ENCODE assay signal across 13 cellular contexts in genomic region chr12:53770281-53770680, GRCh38. TPM values are rescaled to one million over a fixed set of nuclear protein-coding genes. Genes with fewer than 3 reads are reported as not detected.
DNase-seq lines count a peak whose midpoint lies in the region; ATAC-seq and TF ChIP-seq lines count a peak whose summit lies in the region.
"Had no signal": no experiment of that assay in that cellular context is flagged by ENCODE, and none has a peak within 500 bp of the region (broad histone marks: within the 10 kb centered on the region; RNA-seq: fewer than 3 reads in every experiment).

No MANE protein-coding gene starts in this region.

- no peaks in the 10 kb centered on the region for H3K9me3 ChIP-seq in RWPE2 (ENCODE audit: severe bottlenecking)
- no peaks in the 10 kb centered on the region for H3K9me3 ChIP-seq in skeletal muscle satellite cell (replicated peaks; ENCODE audit: low read length)

- H3K36me3 ChIP-seq in RWPE2 (ENCODE audit: low read depth) (no peaks in the 10 kb centered on the region), skeletal muscle satellite cell (ENCODE audit: insufficient read depth, low read length) (no peaks in the 10 kb centered on the region)

- peak overlapping the region; percentile 69 for H3K4me2 ChIP-seq in skeletal muscle satellite cell (ENCODE audit: low read length)

- peak; percentile 94 for DNase-seq in GM04504 (ENCODE audit: low read depth)
- no peak for DNase-seq in RWPE2 (ENCODE audit: low spot score)
- peak; percentile 81 for DNase-seq in fibroblast of gingiva (ENCODE audit: low read depth)
- DNase-seq in G401 (ENCODE audit: low spot score) = no peak
- no peak for DNase-seq in DMS79 treated with DMSO at 0.1 percent for 48 hours (lab: John Stamatoyannopoulos, UW)
- no peak for DNase-seq in NCI-H2029 (lab: John Stamatoyannopoulos, UW)
- DNase-seq: Calu3; effector CD8-positive, alpha-beta T cell; NCI-H524 treated with DMSO at 0.1 percent for 48 hours; retina; Right ventricle myocardium superior had no signal

- in situ Hi-C loops in G401 (cut with HindIII; ENCODE audit: low sequenced_read_pairs) = no loop called here

- H3K27ac ChIP-seq in RWPE2 (ENCODE audit: poor library complexity, severe bottlenecking) = peak overlapping the region; percentile 93
- H3K27ac ChIP-seq: HL-60 had no signal

- H3K4me3 ChIP-seq in RWPE2 (ENCODE audit: severe bottlenecking) = no peak overlapping the region
- H3K4me3 ChIP-seq in skeletal muscle satellite cell (ENCODE audit: low read length) = peak overlapping the region; percentile 32

- H3K27me3 ChIP-seq in RWPE2 (ENCODE audit: insufficient read depth, poor library complexity, severe bottlenecking) (no peaks in the 10 kb centered on the region), skeletal muscle satellite cell (ENCODE audit: control insufficient read depth, insufficient read depth, low read length) (no peaks in the 10 kb centered on the region)

- peak overlapping the region; percentile 70 for H3K9ac ChIP-seq in skeletal muscle satellite cell (ENCODE audit: low read depth, low read length)

- no peak for TF ChIP-seq CTCF in RWPE2 (IDR thresholded peaks at IDR 0.05; ENCODE audit: poor library complexity, severe bottlenecking)

- H3K4me1 ChIP-seq in RWPE2 (ENCODE audit: insufficient read depth, poor library complexity, severe bottlenecking) (peaks cover 19% of the 10 kb centered on the region), skeletal muscle satellite cell (ENCODE audit: control insufficient read depth, insufficient read depth, low read length) (peaks cover 38% of the 10 kb centered on the region)

- ATAC-seq in RWPE2 (ENCODE audit: low read depth) = peak; percentile 98

RNA-seq across cellular contexts. Expression of gene CISTR, which starts 18.5 kb away (rescaled TPM):
- not detected in 2 replicates for total RNA-seq in skeletal muscle satellite cell (2012; rRNA removed)
- not detected in 2 replicates for total RNA-seq in G401 (2014; rRNA removed; shearing (Covaris generic))
- total RNA-seq: Calu3 had no signal

RNA-seq across cellular contexts. Expression of gene CALCOCO1, which starts 43.0 kb away (rescaled TPM):
- total RNA-seq in skeletal muscle satellite cell (2012; rRNA removed) = 41.8 and 47.8 TPM in 2 replicates
- total RNA-seq in G401 (2014; rRNA removed; shearing (Covaris generic)) = 232 and 250 TPM in 2 replicates

Comparison
In these comparisons a context has a peak if more than half of its experiments do, and no peak if none do; other contexts are left out.
1. DNase-seq: peak in GM04504 (single experiment) and fibroblast of gingiva (single experiment); none in RWPE2 (single experiment), G401 (single experiment), DMS79 treated with DMSO at 0.1 percent for 48 hours (single experiment) and NCI-H2029 (single experiment).